Comparison of ENCODE assay signal across 19 cellular contexts in the genomic region with DNA sequence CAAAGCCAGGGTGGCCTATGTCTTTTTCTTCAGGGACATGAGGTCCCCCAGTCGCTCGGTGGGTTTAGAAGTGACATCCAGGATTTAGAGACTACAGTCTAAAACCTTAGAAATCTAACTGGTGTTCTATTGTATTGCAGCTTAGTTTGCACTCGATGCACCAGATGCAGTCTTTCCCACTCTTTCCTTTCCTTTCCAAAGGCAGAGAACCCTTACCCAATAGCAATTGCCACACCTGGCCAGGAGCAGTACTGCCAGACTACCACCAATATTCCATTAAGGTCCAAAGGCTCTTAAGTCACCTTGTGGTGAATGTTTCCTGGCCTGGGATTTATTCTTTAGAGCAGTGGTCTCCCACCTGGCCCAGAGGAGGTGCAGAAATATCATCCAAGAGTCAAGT.
"Had no signal": no experiment of that assay in that cellular context is flagged by ENCODE, and none has a peak within 500 bp of the region (broad histone marks: within the 10 kb centered on the region; RNA-seq: fewer than 3 reads in every experiment).

No MANE protein-coding gene starts in this region.

- DNase-seq: IMR-90, NCI-H1092, NCI-H1105 treated with DMSO at 0.1 percent for 48 hours, NCI-H1417 treated with DMSO at 0.1 percent for 48 hours, NCI-H146, NCI-H1694 treated with DMSO at 0.1 percent for 48 hours, NCI-H1930, NCI-H2081, NCI-H2107, NCI-H2227 treated with DMSO at 0.1 percent for 48 hours, NCI-H524, NCI-H526 treated with DMSO at 0.1 percent for 48 hours, NCI-H748 treated with DMSO at 0.1 percent for 48 hours, Right ventricle myocardium superior, SIG-M5 had no signal

- H3K4me1 ChIP-seq: SJSA1 had no signal

- H3K4me3 ChIP-seq: SJSA1, SK-N-MC had no signal

- H3K9me3 ChIP-seq: SJSA1 had no signal

- FAIRE-seq: HepG2, RCC 7860 had no signal

- ATAC-seq: HepG2 had no signal

- H3K36me3 ChIP-seq: SJSA1 had no signal

- H3K27ac ChIP-seq: SJSA1, SK-N-MC had no signal

- H3K27me3 ChIP-seq: SJSA1 had no signal
